ENCODE assay signal across 1 cellular context in genomic region chr7:143850682-143851081, GRCh38.
TF ChIP-seq lines count a peak whose summit lies in the region.

No MANE protein-coding gene starts in this region.

TF ChIP-seq in HepG2, 621 proteins besides CTCF, POLR2A, EP300 and RAD21 (continued from another document):
- TF ChIP-seq ZSCAN20 (CRISPR knock-in tag; IDR thresholded peaks at IDR 0.05; ENCODE audit: borderline replicate concordance): no peak
- TF ChIP-seq GPN1 (CRISPR knock-in tag; IDR thresholded peaks at IDR 0.05; ENCODE audit: borderline replicate concordance): no peak
- no peak for TF ChIP-seq ATF6 (CRISPR knock-in tag; conservative IDR thresholded peaks at IDR 0.05)
- TF ChIP-seq MBNL3 (CRISPR knock-in tag; conservative IDR thresholded peaks at IDR 0.05): no peak
- TF ChIP-seq ARNTL (CRISPR knock-in tag; IDR thresholded peaks at IDR 0.05): no peak
- TF ChIP-seq ZNF839 (CRISPR knock-in tag; IDR thresholded peaks at IDR 0.05; ENCODE audit: borderline replicate concordance): no peak
- TF ChIP-seq SOX13 (IDR thresholded peaks at IDR 0.05): no peak
- no peak for TF ChIP-seq SOX13 (CRISPR knock-in tag; conservative IDR thresholded peaks at IDR 0.05 in 1 of 2, IDR thresholded peaks at IDR 0.05 in 1 of 2)
- no peak for TF ChIP-seq REXO4 (CRISPR knock-in tag; IDR thresholded peaks at IDR 0.05; ENCODE audit: borderline replicate concordance)
- no peak for TF ChIP-seq MYC (CRISPR knock-in tag; IDR thresholded peaks at IDR 0.05; ENCODE audit: borderline replicate concordance)
- TF ChIP-seq SAFB2 (CRISPR knock-in tag; IDR thresholded peaks at IDR 0.05; ENCODE audit: borderline replicate concordance, low read depth): no peak
- no peak for TF ChIP-seq BRCA1 (CRISPR knock-in tag; IDR thresholded peaks at IDR 0.05)
